1 cellular context compared by ENCODE assay signal in the genomic region with DNA sequence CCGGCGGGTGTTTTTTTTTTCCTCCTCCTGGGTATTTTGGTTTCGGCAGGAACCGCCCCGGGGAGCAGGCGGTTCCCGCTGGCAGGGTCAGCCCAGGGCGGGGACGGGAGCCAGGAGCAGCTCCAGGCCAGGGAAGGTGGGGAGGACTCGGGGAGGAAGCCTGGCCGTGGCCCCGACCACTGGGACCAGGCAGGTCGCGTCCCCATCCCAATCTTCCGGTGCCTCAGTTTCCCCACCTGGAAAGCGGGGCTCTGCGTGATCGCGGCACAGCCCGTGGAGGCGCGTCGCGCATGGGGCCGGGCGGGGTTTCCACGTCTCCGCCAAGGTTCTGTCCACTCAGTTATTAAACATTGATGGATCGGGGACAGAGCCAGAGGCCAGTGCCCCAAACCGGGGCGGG.
TF ChIP-seq lines count a peak whose summit lies in the region.

No MANE protein-coding gene starts in this region.

TF ChIP-seq in IMR-90, 13 proteins besides CTCF, POLR2A, EP300 and RAD21:
- TF ChIP-seq MAZ (IDR thresholded peaks at IDR 0.05; ENCODE audit: borderline replicate concordance, low read depth, low read length) (no peak), RCOR1 (IDR thresholded peaks at IDR 0.05; ENCODE audit: insufficient replicate concordance, low read length) (no peak), CHD1 (IDR thresholded peaks at IDR 0.05; ENCODE audit: low read depth, low read length) (no peak), CEBPB (IDR thresholded peaks at IDR 0.05; ENCODE audit: low read depth, low read length) (no peak), SMC3 (IDR thresholded peaks at IDR 0.05; ENCODE audit: low read depth, low read length) (no peak), RFX5 (IDR thresholded peaks at IDR 0.05; ENCODE audit: low read depth, low read length) (no peak), MAFK (IDR thresholded peaks at IDR 0.05; ENCODE audit: low read depth, low read length) (no peak), FOS (IDR thresholded peaks at IDR 0.05; ENCODE audit: low read depth, low read length) (no peak)
- TF ChIP-seq, protein P1, sequence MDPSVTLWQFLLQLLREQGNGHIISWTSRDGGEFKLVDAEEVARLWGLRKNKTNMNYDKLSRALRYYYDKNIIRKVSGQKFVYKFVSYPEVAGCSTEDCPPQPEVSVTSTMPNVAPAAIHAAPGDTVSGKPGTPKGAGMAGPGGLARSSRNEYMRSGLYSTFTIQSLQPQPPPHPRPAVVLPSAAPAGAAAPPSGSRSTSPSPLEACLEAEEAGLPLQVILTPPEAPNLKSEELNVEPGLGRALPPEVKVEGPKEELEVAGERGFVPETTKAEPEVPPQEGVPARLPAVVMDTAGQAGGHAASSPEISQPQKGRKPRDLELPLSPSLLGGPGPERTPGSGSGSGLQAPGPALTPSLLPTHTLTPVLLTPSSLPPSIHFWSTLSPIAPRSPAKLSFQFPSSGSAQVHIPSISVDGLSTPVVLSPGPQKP (IDR thresholded peaks at IDR 0.05; ENCODE audit: borderline replicate concordance, low read depth, low read length) = no peak
- TF ChIP-seq, protein P2, sequence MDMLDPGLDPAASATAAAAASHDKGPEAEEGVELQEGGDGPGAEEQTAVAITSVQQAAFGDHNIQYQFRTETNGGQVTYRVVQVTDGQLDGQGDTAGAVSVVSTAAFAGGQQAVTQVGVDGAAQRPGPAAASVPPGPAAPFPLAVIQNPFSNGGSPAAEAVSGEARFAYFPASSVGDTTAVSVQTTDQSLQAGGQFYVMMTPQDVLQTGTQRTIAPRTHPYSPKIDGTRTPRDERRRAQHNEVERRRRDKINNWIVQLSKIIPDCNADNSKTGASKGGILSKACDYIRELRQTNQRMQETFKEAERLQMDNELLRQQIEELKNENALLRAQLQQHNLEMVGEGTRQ (IDR thresholded peaks at IDR 0.05; ENCODE audit: low read depth, low read length) = no peak
